15 cellular contexts compared by ENCODE assay signal in genomic region chr2:180004731-180005130, GRCh38. TPM values are rescaled to one million over a fixed set of nuclear protein-coding genes. Genes with fewer than 3 reads are reported as not detected.
DNase-seq lines count a peak whose midpoint lies in the region; ATAC-seq and TF ChIP-seq lines count a peak whose summit lies in the region.
"Had no signal": no experiment of that assay in that cellular context is flagged by ENCODE, and none has a peak within 500 bp of the region (broad histone marks: within the 10 kb centered on the region; RNA-seq: fewer than 3 reads in every experiment).

No MANE protein-coding gene starts in this region.

- H3K9me3 Mint-ChIP-seq in stimulated activated naive CD8-positive, alpha-beta T cell treated with anti-CD3 and anti-CD28 coated beads, Interleukin-15, Interleukin-2, amounts not matched to agents 100 ng/mL and 50 ng/mL, for 24 hours, result no peaks in the 10 kb centered on the region
- H3K9me3 Mint-ChIP-seq in stimulated activated naive CD8-positive, alpha-beta T cell treated with anti-CD3 and anti-CD28 coated beads, Interleukin-15, amount 100 ng/mL, for 72 hours, result no peaks in the 10 kb centered on the region
- no peaks in the 10 kb centered on the region for H3K9me3 Mint-ChIP-seq in type B pancreatic cell

- no peak for TF ChIP-seq CTCF in OCI-LY3 (IDR thresholded peaks at IDR 0.05; ENCODE audit: low read depth, low read length)
- TF ChIP-seq CTCF in fibroblast of mammary gland (conservative IDR thresholded peaks at IDR 0.05; ENCODE audit: control insufficient read depth, insufficient read depth, low read depth, low read length), result no peak
- TF ChIP-seq CTCF in type B pancreatic cell (conservative IDR thresholded peaks at IDR 0.05), result no peak
- no peak for TF ChIP-seq CTCF in gastrocnemius medialis (IDR thresholded peaks at IDR 0.05 in 4 of 5, conservative IDR thresholded peaks at IDR 0.05 in 1 of 5)

- ATAC-seq in stimulated activated naive CD8-positive, alpha-beta T cell treated with anti-CD3 and anti-CD28 coated beads, Interleukin-15, amount 100 ng/mL, for 72 hours, result no peak
- no peak for ATAC-seq in gastrocnemius medialis
- ATAC-seq: left ventricle myocardium superior had no signal

- DNase-seq in stimulated activated naive CD8-positive, alpha-beta T cell treated with anti-CD3 and anti-CD28 coated beads, Interleukin-15, amount 100 ng/mL, for 72 hours, result no peak
- DNase-seq in fibroblast of mammary gland (ENCODE audit: low read depth), result peak; percentile 73
- DNase-seq in type B pancreatic cell (ENCODE audit: extremely low spot score, unreplicated experiment), result no peak
- DNase-seq in DMS153 (lab: John Stamatoyannopoulos, UW), result no peak
- no peak for DNase-seq in NCI-H82 treated with DMSO at 0.1 percent for 48 hours (lab: John Stamatoyannopoulos, UW; ENCODE audit: unreplicated experiment)
- no peak for DNase-seq in gastrocnemius medialis
- DNase-seq: activated CD4-positive, CD25-positive, alpha-beta regulatory T cell treated with anti-CD3 and anti-CD28 coated beads, Interleukin-2, amount 50 U/mL, for 72 hours; activated CD8-positive, alpha-beta memory T cell treated with anti-CD3 and anti-CD28 coated beads, Interleukin-2, amount 50 U/mL, for 4 hours; foreskin melanocyte; left ventricle myocardium superior; NCI-H2081; NCI-H526 treated with DMSO at 0.1 percent for 48 hours; substantia nigra had no signal

- peaks cover 12% of the 10 kb centered on the region for H4K20me1 ChIP-seq in OCI-LY3 (ENCODE audit: insufficient read depth, low read length)

- H3K4me1 Mint-ChIP-seq in stimulated activated naive CD8-positive, alpha-beta T cell treated with anti-CD3 and anti-CD28 coated beads, Interleukin-15, Interleukin-2, amounts not matched to agents 100 ng/mL and 50 ng/mL, for 24 hours (ENCODE audit: low read depth), result peaks cover 67% of the 10 kb centered on the region
- H3K4me1 Mint-ChIP-seq in stimulated activated naive CD8-positive, alpha-beta T cell treated with anti-CD3 and anti-CD28 coated beads, Interleukin-15, amount 100 ng/mL, for 72 hours, result peaks cover 41% of the 10 kb centered on the region
- peaks cover 9% of the 10 kb centered on the region for H3K4me1 Mint-ChIP-seq in type B pancreatic cell (ENCODE audit: unreplicated experiment)

- H3K27ac Mint-ChIP-seq in stimulated activated naive CD8-positive, alpha-beta T cell treated with anti-CD3 and anti-CD28 coated beads, Interleukin-15, Interleukin-2, amounts not matched to agents 100 ng/mL and 50 ng/mL, for 24 hours, result no peak overlapping the region
- no peak overlapping the region for H3K27ac Mint-ChIP-seq in stimulated activated naive CD8-positive, alpha-beta T cell treated with anti-CD3 and anti-CD28 coated beads, Interleukin-15, amount 100 ng/mL, for 72 hours
- no peak overlapping the region for H3K27ac Mint-ChIP-seq in type B pancreatic cell

- H3K9me3 ChIP-seq in OCI-LY3 (ENCODE audit: insufficient read depth, low read length), result no peaks in the 10 kb centered on the region
- no peaks in the 10 kb centered on the region for H3K9me3 ChIP-seq in gastrocnemius medialis

- H3K4me3 ChIP-seq in OCI-LY3 (ENCODE audit: low read length), result no peak overlapping the region
- no peak overlapping the region for H3K4me3 ChIP-seq in fibroblast of mammary gland (ENCODE audit: control insufficient read depth, low read depth, low read length)
- no peak overlapping the region for H3K4me3 ChIP-seq in gastrocnemius medialis

- peaks cover 18% of the 10 kb centered on the region for H3K4me1 ChIP-seq in OCI-LY3 (ENCODE audit: low read length)
- H3K4me1 ChIP-seq in gastrocnemius medialis, result peaks cover 19 to 26% of the 10 kb centered on the region in 2 donors

- in situ Hi-C loops in gastrocnemius medialis (cut with MboI; ENCODE audit: low sequenced_read_pairs in 4 of 4), result no loop called here

- H3K36me3 ChIP-seq in OCI-LY3 (replicated peaks; ENCODE audit: low read depth, low read length) (peaks cover 4% of the 10 kb centered on the region), gastrocnemius medialis (no peaks in the 10 kb centered on the region)

- H3K4me2 ChIP-seq in OCI-LY3 (ENCODE audit: low read length), result 0 out of 2 replicates have a peak overlapping the region, but pooled peaks have one; percentile 92

- intact Hi-C loops in gastrocnemius medialis (cut with DNase I; ENCODE audit: low total_unique reads), result loop anchor here (5.0 kb wide), 2 partner anchors 978 to 1888 kb away; partner anchors contain the start of genes ITPRID2 and UBE2E3

- TF ChIP-seq POLR2A in gastrocnemius medialis (IDR thresholded peaks at IDR 0.05), result no peak

- H3K27me3 ChIP-seq in OCI-LY3 (ENCODE audit: low read depth, low read length) (no peaks in the 10 kb centered on the region), gastrocnemius medialis (no peaks in the 10 kb centered on the region)

- peaks cover 27% of the 10 kb centered on the region for H3K36me3 Mint-ChIP-seq in stimulated activated naive CD8-positive, alpha-beta T cell treated with anti-CD3 and anti-CD28 coated beads, Interleukin-15, Interleukin-2, amounts not matched to agents 100 ng/mL and 50 ng/mL, for 24 hours (ENCODE audit: low read depth)
- peaks cover 4% of the 10 kb centered on the region for H3K36me3 Mint-ChIP-seq in type B pancreatic cell

- H3K9ac ChIP-seq in OCI-LY3 (ENCODE audit: low read length), result no peak overlapping the region

- H3K27ac ChIP-seq in OCI-LY3 (ENCODE audit: low read length), result no peak overlapping the region
- no peak overlapping the region for H3K27ac ChIP-seq in gastrocnemius medialis

- H3K27me3 Mint-ChIP-seq in stimulated activated naive CD8-positive, alpha-beta T cell treated with anti-CD3 and anti-CD28 coated beads, Interleukin-15, Interleukin-2, amounts not matched to agents 100 ng/mL and 50 ng/mL, for 24 hours, result no peaks in the 10 kb centered on the region
- no peaks in the 10 kb centered on the region for H3K27me3 Mint-ChIP-seq in stimulated activated naive CD8-positive, alpha-beta T cell treated with anti-CD3 and anti-CD28 coated beads, Interleukin-15, amount 100 ng/mL, for 72 hours
- H3K27me3 Mint-ChIP-seq in type B pancreatic cell, result no peaks in the 10 kb centered on the region

- H2AFZ ChIP-seq in OCI-LY3 (ENCODE audit: low read depth, low read length), result no peak overlapping the region

- H3K79me2 ChIP-seq in OCI-LY3 (ENCODE audit: low read length), result peaks cover 64% of the 10 kb centered on the region

- H3K4me3 Mint-ChIP-seq in stimulated activated naive CD8-positive, alpha-beta T cell treated with anti-CD3 and anti-CD28 coated beads, Interleukin-15, Interleukin-2, amounts not matched to agents 100 ng/mL and 50 ng/mL, for 24 hours, result peak overlapping the region; percentile 98
- peak overlapping the region in 1 of 2 donors; percentile 20 for H3K4me3 Mint-ChIP-seq in stimulated activated naive CD8-positive, alpha-beta T cell treated with anti-CD3 and anti-CD28 coated beads, Interleukin-15, amount 100 ng/mL, for 72 hours
- H3K4me3 Mint-ChIP-seq in type B pancreatic cell, result peak overlapping the region; percentile 59

RNA-seq across cellular contexts. Expression of gene CWC22, which starts 2.4 kb away (rescaled TPM):
- total RNA-seq in type B pancreatic cell (ENCODE audit: low replicate concordance) (18.7 and 21.8 TPM in 2 replicates), gastrocnemius medialis (10 to 100 TPM in 3 of 4 donors, 1 to 10 TPM in 1; 9.7 to 15.6 (median 12.8) TPM)
